ENCODE assay signal across 9 cellular contexts in the genomic region with DNA sequence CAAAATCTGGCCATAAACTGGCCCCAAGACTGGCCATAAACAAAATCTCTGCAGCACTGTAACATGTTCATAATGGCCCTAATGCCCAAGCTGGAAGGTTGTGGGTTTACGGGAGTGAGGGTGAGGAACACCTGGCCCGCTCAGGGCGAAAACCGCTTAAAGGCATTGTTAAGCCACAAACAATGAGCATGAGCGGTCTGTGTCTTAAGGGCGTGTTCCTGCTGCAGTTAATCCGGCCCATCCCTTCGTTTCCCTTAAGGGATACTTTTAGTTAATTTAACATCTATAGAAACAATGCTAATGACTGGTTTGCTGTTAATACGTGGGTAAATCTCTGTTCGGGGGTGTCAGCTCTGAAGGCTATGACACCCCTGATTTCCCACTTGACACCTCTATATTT. TPM values are rescaled to one million over a fixed set of nuclear protein-coding genes. Genes with fewer than 3 reads are reported as not detected.
DNase-seq lines count a peak whose midpoint lies in the region; ATAC-seq and TF ChIP-seq lines count a peak whose summit lies in the region.
"Not testable (repeated sequence)": the region's sequence is repeated elsewhere in the genome, so short reads cannot be mapped to it uniquely, and the experiment has no call there.
"Had no signal": no experiment of that assay in that cellular context is flagged by ENCODE, and none has a peak within 500 bp of the region (broad histone marks: within the 10 kb centered on the region; RNA-seq: fewer than 3 reads in every experiment).

No MANE protein-coding gene starts in this region.

- H3K36me3 Mint-ChIP-seq in neural crest cell (ENCODE audit: low read depth): not testable (repeated sequence)

- H3K4me1 Mint-ChIP-seq in neural crest cell: not testable (repeated sequence)

- DNase-seq in ascending aorta (ENCODE audit: low spot score in 2 of 2); neural crest cell (ENCODE audit: low read depth, low spot score); thyroid gland; uterus: not testable (repeated sequence)
- peak in 1 of 2 donors; percentile 20 for DNase-seq in left lung

- H3K4me1 ChIP-seq in ACC112 (ENCODE audit: control insufficient read depth, insufficient read depth, low read length, unreplicated experiment) (peaks cover 25% of the 10 kb centered on the region), gastroesophageal sphincter (peaks cover 2 to 35% (median 8%) of the 10 kb centered on the region in 3 donors), thyroid gland (peaks cover 17 to 18% of the 10 kb centered on the region in 2 donors)
- not testable (repeated sequence) for H3K4me1 ChIP-seq in ascending aorta; left lung; skeletal muscle tissue (ENCODE audit: control insufficient read depth in 3 of 3, insufficient read depth in 3 of 3, low read length in 3 of 3); uterus

- TF ChIP-seq POLR2A in gastroesophageal sphincter (IDR thresholded peaks at IDR 0.05); thyroid gland (IDR thresholded peaks at IDR 0.05); uterus (IDR thresholded peaks at IDR 0.05): not testable (repeated sequence)

- intact Hi-C loops in ascending aorta (cut with DNase I): loop anchor here (5.0 kb wide), 2 partner anchors 60 to 90 kb away; partner anchors contain the start of gene PLOD2
- intact Hi-C loops in left lung (cut with DNase I); thyroid gland (cut with DNase I); uterus (cut with DNase I; ENCODE audit: low total_unique reads): not testable (repeated sequence)

- WGBS in gastroesophageal sphincter (ENCODE audit: low coverage in 1 of 2), 2 donors: 69 to 79% methylated on average over 9 to 10 of the region's 10 CpGs
- 86% methylated on average over 10 of the region's 10 CpGs for WGBS in thyroid gland, 2 donors

- H3K36me3 ChIP-seq in ACC112 (ENCODE audit: insufficient read depth, low read length); ascending aorta; gastroesophageal sphincter; left lung; skeletal muscle tissue (ENCODE audit: control insufficient read depth in 3 of 3, insufficient read depth in 3 of 3, low read length in 3 of 3); thyroid gland; uterus: not testable (repeated sequence)

- not testable (repeated sequence) for TF ChIP-seq EP300 in gastroesophageal sphincter (IDR thresholded peaks at IDR 0.05)

- H3K27me3 ChIP-seq in ACC112 (ENCODE audit: insufficient read depth, low read length); ascending aorta; gastroesophageal sphincter; skeletal muscle tissue (ENCODE audit: control insufficient read depth in 3 of 3, insufficient read depth in 3 of 3, low read length in 3 of 3); thyroid gland; uterus: not testable (repeated sequence)
- H3K27me3 ChIP-seq in left lung: peaks cover 0 to 14% of the 10 kb centered on the region in 2 donors

- H3K4me3 ChIP-seq in ACC112 (ENCODE audit: low read depth, low read length); ascending aorta; gastroesophageal sphincter; left lung; skeletal muscle tissue (ENCODE audit: low read length in 3 of 3); thyroid gland (replicated peaks in 1 of 3); uterus: not testable (repeated sequence)

- peak overlapping the region; percentile 56 for H3K4me3 Mint-ChIP-seq in neural crest cell

- H3K9me3 Mint-ChIP-seq in neural crest cell: not testable (repeated sequence)

- H2AFZ ChIP-seq in ACC112 (ENCODE audit: low read length, unreplicated experiment): not testable (repeated sequence)

- not testable (repeated sequence) for H3K27ac Mint-ChIP-seq in neural crest cell (ENCODE audit: unreplicated experiment)

- peak overlapping the region; percentile 78; the same call in 1 of the 2 replicates for H3K27ac ChIP-seq in ACC112 (ENCODE audit: low read depth, low read length)
- peak overlapping the region; percentile 96 to 100 for H3K27ac ChIP-seq in ascending aorta
- peak overlapping the region; percentile 95 to 99 (median 96) for H3K27ac ChIP-seq in gastroesophageal sphincter
- peak overlapping the region; percentile 87 to 91 for H3K27ac ChIP-seq in left lung
- peak overlapping the region; percentile 85 for H3K27ac ChIP-seq in skeletal muscle tissue (ENCODE audit: low read depth, low read length)
- peak overlapping the region; percentile 97 to 99 (median 97) for H3K27ac ChIP-seq in thyroid gland
- H3K27ac ChIP-seq in uterus: peak overlapping the region; percentile 95 to 98

- not testable (repeated sequence) for ATAC-seq in gastroesophageal sphincter, left lung

- TF ChIP-seq CTCF in ascending aorta (IDR thresholded peaks at IDR 0.05); gastroesophageal sphincter (IDR thresholded peaks at IDR 0.05); left lung (IDR thresholded peaks at IDR 0.05); neural crest cell (conservative IDR thresholded peaks at IDR 0.05); thyroid gland (IDR thresholded peaks at IDR 0.05); uterus (IDR thresholded peaks at IDR 0.05): not testable (repeated sequence)

- not testable (repeated sequence) for H3K9ac ChIP-seq in skeletal muscle tissue (ENCODE audit: low read depth in 1 of 3, low read length in 3 of 3)

- H3K9me3 ChIP-seq in ascending aorta; left lung; skeletal muscle tissue (ENCODE audit: control insufficient read depth in 3 of 3, low read length in 3 of 3); thyroid gland; uterus: not testable (repeated sequence)
- H3K9me3 ChIP-seq in gastroesophageal sphincter: peaks cover 0 to 11% (median 0%) of the 10 kb centered on the region in 3 donors

- peaks cover 22% of the 10 kb centered on the region for H3K79me2 ChIP-seq in ACC112 (ENCODE audit: control insufficient read depth, insufficient read depth, low read length, unreplicated experiment)

- peaks cover 11% of the 10 kb centered on the region for H3K27me3 Mint-ChIP-seq in neural crest cell (ENCODE audit: low read depth)

RNA-seq across cellular contexts. Expression of gene PLSCR4, which starts 1.5 kb away (rescaled TPM):
- 87.2 TPM for total RNA-seq in ascending aorta
- total RNA-seq in gastroesophageal sphincter: 10 to 100 TPM; 42.0 to 83.3 (median 61.5) TPM
- total RNA-seq in left lung: 10 to 100 TPM; 39.7 to 63.5 TPM
- 1.0 and 1.1 TPM in 2 replicates for total RNA-seq in neural crest cell
- total RNA-seq in skeletal muscle tissue: 21.9 TPM
- 100 to 1,000 TPM in 1 of 4 donors, 10 to 100 TPM in 3; 61.6 to 110 (median 78.4) TPM for total RNA-seq in thyroid gland
- total RNA-seq in uterus: 100 to 1,000 TPM in 1 of 4 donors, 10 to 100 TPM in 3; 45.9 to 107 (median 67.8) TPM
- total RNA-seq: CD4-positive, alpha-beta memory T cell had no signal

Comparison
In these comparisons a context has a peak if more than half of its experiments do, and no peak if none do; other contexts are left out.
1. RNA of gene PLSCR4, which starts 1.5 kb away (total RNA-seq): 87.2 TPM in ascending aorta (single experiment), 61.6 to 110 TPM in thyroid gland, 45.9 to 107 TPM in uterus, 39.7 to 63.5 TPM in left lung, 42.0 to 83.3 TPM in gastroesophageal sphincter and 21.9 TPM in skeletal muscle tissue (single experiment); 1.0 to 1.1 TPM in neural crest cell; every median in the first group is over 10 times any median in the second.
2. Peak in every context shown above with its lines, with median percentiles within 50 percentile points of each other: H3K27ac ChIP-seq.